ENCODE assay signal across 32 cellular contexts in genomic region chr1:202121006-202121405, GRCh38. TPM values are rescaled to one million over a fixed set of nuclear protein-coding genes. Genes with fewer than 3 reads are reported as not detected.
"Had no signal": no experiment of that assay in that cellular context is flagged by ENCODE, and none has a peak within 500 bp of the region (broad histone marks: within the 10 kb centered on the region; RNA-seq: fewer than 3 reads in every experiment).

No MANE protein-coding gene starts in this region.

- H3K36me3 ChIP-seq: ascending aorta, Peyer's patch, SJCRH30 had no signal

- H3K9me3 Mint-ChIP-seq: activated B cell treated with CpG ODN at 0.5 μM for 24 hours; activated CD4-positive, alpha-beta T cell treated with anti-CD3 and anti-CD28 coated beads, Interleukin-2, amount 10 ng/mL, durations not matched to agents 24 days and 14 days; activated naive CD4-positive, alpha-beta T cell treated with anti-CD3 and anti-CD28 coated beads, Interleukin-2, amount 50 U/mL, for 72 hours; activated naive CD8-positive, alpha-beta T cell treated with anti-CD3 and anti-CD28 coated beads, Interleukin-2, amount 50 U/mL, for 24 hours; activated T-cell treated with anti-CD3 and anti-CD28 coated beads, Interleukin-2, amount 50 U/mL, for 24 hours; activated T-helper 1 cell treated with anti-CD3 and anti-CD28 coated beads, Interleukin-12 subunit alpha, Interleukin-12 subunit beta, Interleukin-2, Interleukin-4 antibody, amounts not matched to agents 30 ng/mL and 10 ng/mL and 1 ng/mL, durations not matched to agents 14 hours and 24 hours and 36 hours had no signal

- H3K4me3 ChIP-seq: ascending aorta, body of pancreas, Peyer's patch, SJCRH30 had no signal

- H3K4me1 Mint-ChIP-seq: activated B cell treated with CpG ODN at 0.5 μM for 24 hours; activated CD4-positive, alpha-beta T cell treated with anti-CD3 and anti-CD28 coated beads, Interleukin-2, amount 10 ng/mL, durations not matched to agents 24 days and 14 days; activated CD8-positive, alpha-beta memory T cell treated with anti-CD3 and anti-CD28 coated beads, Interleukin-2, amount 10 ng/mL, durations not matched to agents 7 days and 5 days; activated naive CD8-positive, alpha-beta T cell treated with anti-CD3 and anti-CD28 coated beads, Interleukin-2, amount 50 U/mL, for 24 hours had no signal

- H3K27ac ChIP-seq: ascending aorta, body of pancreas, KMS-11, Peyer's patch, RWPE1, SJCRH30 had no signal

- H3K27ac Mint-ChIP-seq: activated B cell treated with CpG ODN at 0.5 μM for 24 hours; activated CD8-positive, alpha-beta memory T cell treated with anti-CD3 and anti-CD28 coated beads, Interleukin-2, amount 10 ng/mL, durations not matched to agents 7 days and 5 days; activated naive CD4-positive, alpha-beta T cell treated with anti-CD3 and anti-CD28 coated beads, Interleukin-2, amount 50 U/mL, for 72 hours; activated naive CD8-positive, alpha-beta T cell treated with anti-CD3 and anti-CD28 coated beads, Interleukin-2, amount 50 U/mL, for 24 hours; activated T-cell treated with anti-CD3 and anti-CD28 coated beads, Interleukin-2, amount 50 U/mL, for 24 hours; activated T-helper 1 cell treated with anti-CD3 and anti-CD28 coated beads, Interleukin-12 subunit alpha, Interleukin-12 subunit beta, Interleukin-2, Interleukin-4 antibody, amounts not matched to agents 30 ng/mL and 10 ng/mL and 1 ng/mL, durations not matched to agents 14 hours and 24 hours and 36 hours had no signal

- H3K4me1 ChIP-seq: ascending aorta, Peyer's patch, SJCRH30 had no signal

- H3K9ac ChIP-seq: KMS-11 had no signal

- H3K4me2 ChIP-seq: KMS-11 had no signal

- DNase-seq: activated B cell treated with CpG ODN at 0.5 μM for 24 hours; activated CD4-positive, alpha-beta T cell treated with anti-CD3 and anti-CD28 coated beads for 1 hour; activated CD4-positive, alpha-beta T cell treated with anti-CD3 and anti-CD28 coated beads, Interleukin-2, amount 10 ng/mL, durations not matched to agents 24 days and 14 days; activated CD4-positive, alpha-beta T cell treated with anti-CD3 and anti-CD28 coated beads, Interleukin-2, amount 50 U/mL, for 48 hours; activated CD8-positive, alpha-beta memory T cell treated with anti-CD3 and anti-CD28 coated beads, Interleukin-2, amount 10 ng/mL, durations not matched to agents 7 days and 5 days; activated effector memory CD4-positive, alpha-beta T cell treated with anti-CD3 and anti-CD28 coated beads, Interleukin-2, amount 50 U/mL, for 16 hours; activated naive CD4-positive, alpha-beta T cell treated with Interleukin-2 at 50 U/mL for 16 hours; activated naive CD8-positive, alpha-beta T cell treated with anti-CD3 and anti-CD28 coated beads, Interleukin-2, amount 50 U/mL, for 24 hours; activated T-cell treated with anti-CD3 and anti-CD28 coated beads, Interleukin-2, amount 50 U/mL, for 24 hours; amniotic stem cell; body of pancreas; central memory CD4-positive, alpha-beta T cell; NCI-H1105; NCI-H1436; NCI-H1694 treated with DMSO at 0.1 percent for 48 hours; NCI-H2029 treated with DMSO at 0.1 percent for 48 hours; NCI-H510A treated with DMSO at 0.1 percent for 48 hours; NCI-H69; NK-92 treated with Interleukin-12 subunit alpha and Interleukin-12 subunit beta, amount 100 ng/mL, for 24 hours; Peyer's patch; Right ventricle myocardium superior; SJCRH30; SW 1271 had no signal

- H3K9me3 ChIP-seq: ascending aorta, body of pancreas, Peyer's patch, SJCRH30 had no signal

- H3K36me3 Mint-ChIP-seq: activated CD8-positive, alpha-beta memory T cell treated with anti-CD3 and anti-CD28 coated beads, Interleukin-2, amount 10 ng/mL, durations not matched to agents 7 days and 5 days; activated naive CD4-positive, alpha-beta T cell treated with anti-CD3 and anti-CD28 coated beads, Interleukin-2, amount 50 U/mL, for 72 hours had no signal

- H3K4me3 Mint-ChIP-seq: activated B cell treated with CpG ODN at 0.5 μM for 24 hours; activated CD4-positive, alpha-beta T cell treated with anti-CD3 and anti-CD28 coated beads, Interleukin-2, amount 10 ng/mL, durations not matched to agents 24 days and 14 days; activated CD8-positive, alpha-beta memory T cell treated with anti-CD3 and anti-CD28 coated beads, Interleukin-2, amount 10 ng/mL, durations not matched to agents 7 days and 5 days; activated naive CD8-positive, alpha-beta T cell treated with anti-CD3 and anti-CD28 coated beads, Interleukin-2, amount 50 U/mL, for 24 hours; activated T-cell treated with anti-CD3 and anti-CD28 coated beads, Interleukin-2, amount 50 U/mL, for 24 hours; activated T-helper 1 cell treated with anti-CD3 and anti-CD28 coated beads, Interleukin-12 subunit alpha, Interleukin-12 subunit beta, Interleukin-2, Interleukin-4 antibody, amounts not matched to agents 30 ng/mL and 10 ng/mL and 1 ng/mL, durations not matched to agents 14 hours and 24 hours and 36 hours had no signal

- ATAC-seq: activated CD8-positive, alpha-beta memory T cell treated with anti-CD3 and anti-CD28 coated beads, Interleukin-2, amount 10 ng/mL, durations not matched to agents 7 days and 5 days; activated naive CD4-positive, alpha-beta T cell treated with anti-CD3 and anti-CD28 coated beads, Interleukin-2, amount 50 U/mL, for 72 hours; activated naive CD8-positive, alpha-beta T cell treated with anti-CD3 and anti-CD28 coated beads, Interleukin-2, amount 50 U/mL, for 24 hours; body of pancreas; SK-N-SH treated with all-trans-retinoic acid at 6 μM for 48 hours had no signal

- H3K27me3 ChIP-seq: ascending aorta, body of pancreas, Peyer's patch had no signal

RNA-seq across cellular contexts. Expression of gene GPR37L1, which starts 1.7 kb away (rescaled TPM):
- total RNA-seq: activated B cell treated with CpG ODN at 0.5 μM for 24 hours; activated CD4-positive, alpha-beta T cell treated with anti-CD3 and anti-CD28 coated beads, Interleukin-2, amount 10 ng/mL, durations not matched to agents 24 days and 14 days; activated CD8-positive, alpha-beta memory T cell treated with anti-CD3 and anti-CD28 coated beads, Interleukin-2, amount 10 ng/mL, durations not matched to agents 7 days and 5 days; activated naive CD4-positive, alpha-beta T cell treated with anti-CD3 and anti-CD28 coated beads, Interleukin-2, amount 50 U/mL, for 72 hours; activated T-helper 1 cell treated with anti-CD3 and anti-CD28 coated beads, Interleukin-12 subunit alpha, Interleukin-12 subunit beta, Interleukin-2, Interleukin-4 antibody, amounts not matched to agents 30 ng/mL and 10 ng/mL and 1 ng/mL, durations not matched to agents 14 hours and 24 hours and 36 hours; ascending aorta; body of pancreas; bronchial epithelial cell; MCF 10A; T-helper 1 cell treated with Interleukin-12 subunit alpha and Interleukin-12 subunit beta and Interleukin-4 antibody, amounts not matched to agents 30 ng/mL and 1 ng/mL, for 36 hours had no signal

RNA-seq across cellular contexts. Expression of gene PTPN7, which starts 39.4 kb away (rescaled TPM):
- total RNA-seq: ascending aorta, bronchial epithelial cell, MCF 10A had no signal
